Comparison of ENCODE assay signal across 1 cellular context in genomic region chr10:122113161-122113944, GRCh38.
TF ChIP-seq lines count a peak whose summit lies in the region.

No MANE protein-coding gene starts in this region.

TF ChIP-seq in HepG2, 621 proteins besides CTCF, POLR2A, EP300 and RAD21 (continued from another document):
- TF ChIP-seq, protein P1, sequence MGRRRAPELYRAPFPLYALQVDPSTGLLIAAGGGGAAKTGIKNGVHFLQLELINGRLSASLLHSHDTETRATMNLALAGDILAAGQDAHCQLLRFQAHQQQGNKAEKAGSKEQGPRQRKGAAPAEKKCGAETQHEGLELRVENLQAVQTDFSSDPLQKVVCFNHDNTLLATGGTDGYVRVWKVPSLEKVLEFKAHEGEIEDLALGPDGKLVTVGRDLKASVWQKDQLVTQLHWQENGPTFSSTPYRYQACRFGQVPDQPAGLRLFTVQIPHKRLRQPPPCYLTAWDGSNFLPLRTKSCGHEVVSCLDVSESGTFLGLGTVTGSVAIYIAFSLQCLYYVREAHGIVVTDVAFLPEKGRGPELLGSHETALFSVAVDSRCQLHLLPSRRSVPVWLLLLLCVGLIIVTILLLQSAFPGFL (CRISPR knock-in tag; IDR thresholded peaks at IDR 0.05) = no peak
- TF ChIP-seq HBP1 (CRISPR knock-in tag; IDR thresholded peaks at IDR 0.05; ENCODE audit: low read depth) (no peak), RARA (CRISPR knock-in tag; IDR thresholded peaks at IDR 0.05) (no peak; the same call in 1 of the 2 replicates), RBFOX2 (IDR thresholded peaks at IDR 0.05; ENCODE audit: low read depth, low read length) (peak; percentile 90), NFE2 (CRISPR knock-in tag; IDR thresholded peaks at IDR 0.05) (no peak), ZNF432 (CRISPR knock-in tag; IDR thresholded peaks at IDR 0.05; ENCODE audit: borderline replicate concordance) (no peak), ZFP36L2 (CRISPR knock-in tag; IDR thresholded peaks at IDR 0.05) (no peak), HCFC1 (IDR thresholded peaks at IDR 0.05; ENCODE audit: low read depth, low read length) (no peak), HES4 (CRISPR knock-in tag; IDR thresholded peaks at IDR 0.05; ENCODE audit: borderline replicate concordance) (no peak), RNF2 (conservative IDR thresholded peaks at IDR 0.05; ENCODE audit: low read depth) (no peak), ERF (CRISPR knock-in tag; IDR thresholded peaks at IDR 0.05) (0 out of 2 replicates have a peak, but pooled peaks have one; percentile 23), DMTF1 (CRISPR knock-in tag; IDR thresholded peaks at IDR 0.05) (no peak), ZNF547 (CRISPR knock-in tag; IDR thresholded peaks at IDR 0.05) (no peak; the same call in 1 of the 2 replicates), ZNF782 (CRISPR knock-in tag; IDR thresholded peaks at IDR 0.05; ENCODE audit: borderline replicate concordance) (peak; percentile 22; the same call in 1 of the 2 replicates), ZBTB38 (CRISPR knock-in tag; IDR thresholded peaks at IDR 0.05) (no peak; the same call in 1 of the 2 replicates), ZNF883 (CRISPR knock-in tag; IDR thresholded peaks at IDR 0.05; ENCODE audit: not compliant biosample characterization) (peak; percentile 36)
- TF ChIP-seq, protein P2, sequence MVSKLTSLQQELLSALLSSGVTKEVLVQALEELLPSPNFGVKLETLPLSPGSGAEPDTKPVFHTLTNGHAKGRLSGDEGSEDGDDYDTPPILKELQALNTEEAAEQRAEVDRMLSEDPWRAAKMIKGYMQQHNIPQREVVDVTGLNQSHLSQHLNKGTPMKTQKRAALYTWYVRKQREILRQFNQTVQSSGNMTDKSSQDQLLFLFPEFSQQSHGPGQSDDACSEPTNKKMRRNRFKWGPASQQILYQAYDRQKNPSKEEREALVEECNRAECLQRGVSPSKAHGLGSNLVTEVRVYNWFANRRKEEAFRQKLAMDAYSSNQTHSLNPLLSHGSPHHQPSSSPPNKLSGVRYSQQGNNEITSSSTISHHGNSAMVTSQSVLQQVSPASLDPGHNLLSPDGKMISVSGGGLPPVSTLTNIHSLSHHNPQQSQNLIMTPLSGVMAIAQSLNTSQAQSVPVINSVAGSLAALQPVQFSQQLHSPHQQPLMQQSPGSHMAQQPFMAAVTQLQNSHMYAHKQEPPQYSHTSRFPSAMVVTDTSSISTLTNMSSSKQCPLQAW (CRISPR knock-in tag; IDR thresholded peaks at IDR 0.05) = peak; percentile 11; the same call in 1 of the 2 replicates
- TF ChIP-seq, protein P3, sequence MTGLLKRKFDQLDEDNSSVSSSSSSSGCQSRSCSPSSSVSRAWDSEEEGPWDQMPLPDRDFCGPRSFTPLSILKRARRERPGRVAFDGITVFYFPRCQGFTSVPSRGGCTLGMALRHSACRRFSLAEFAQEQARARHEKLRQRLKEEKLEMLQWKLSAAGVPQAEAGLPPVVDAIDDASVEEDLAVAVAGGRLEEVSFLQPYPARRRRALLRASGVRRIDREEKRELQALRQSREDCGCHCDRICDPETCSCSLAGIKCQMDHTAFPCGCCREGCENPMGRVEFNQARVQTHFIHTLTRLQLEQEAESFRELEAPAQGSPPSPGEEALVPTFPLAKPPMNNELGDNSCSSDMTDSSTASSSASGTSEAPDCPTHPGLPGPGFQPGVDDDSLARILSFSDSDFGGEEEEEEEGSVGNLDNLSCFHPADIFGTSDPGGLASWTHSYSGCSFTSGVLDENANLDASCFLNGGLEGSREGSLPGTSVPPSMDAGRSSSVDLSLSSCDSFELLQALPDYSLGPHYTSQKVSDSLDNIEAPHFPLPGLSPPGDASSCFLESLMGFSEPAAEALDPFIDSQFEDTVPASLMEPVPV (CRISPR knock-in tag; IDR thresholded peaks at IDR 0.05) = peak; percentile 82; the same call in 1 of the 2 replicates
- TF ChIP-seq, protein P4, sequence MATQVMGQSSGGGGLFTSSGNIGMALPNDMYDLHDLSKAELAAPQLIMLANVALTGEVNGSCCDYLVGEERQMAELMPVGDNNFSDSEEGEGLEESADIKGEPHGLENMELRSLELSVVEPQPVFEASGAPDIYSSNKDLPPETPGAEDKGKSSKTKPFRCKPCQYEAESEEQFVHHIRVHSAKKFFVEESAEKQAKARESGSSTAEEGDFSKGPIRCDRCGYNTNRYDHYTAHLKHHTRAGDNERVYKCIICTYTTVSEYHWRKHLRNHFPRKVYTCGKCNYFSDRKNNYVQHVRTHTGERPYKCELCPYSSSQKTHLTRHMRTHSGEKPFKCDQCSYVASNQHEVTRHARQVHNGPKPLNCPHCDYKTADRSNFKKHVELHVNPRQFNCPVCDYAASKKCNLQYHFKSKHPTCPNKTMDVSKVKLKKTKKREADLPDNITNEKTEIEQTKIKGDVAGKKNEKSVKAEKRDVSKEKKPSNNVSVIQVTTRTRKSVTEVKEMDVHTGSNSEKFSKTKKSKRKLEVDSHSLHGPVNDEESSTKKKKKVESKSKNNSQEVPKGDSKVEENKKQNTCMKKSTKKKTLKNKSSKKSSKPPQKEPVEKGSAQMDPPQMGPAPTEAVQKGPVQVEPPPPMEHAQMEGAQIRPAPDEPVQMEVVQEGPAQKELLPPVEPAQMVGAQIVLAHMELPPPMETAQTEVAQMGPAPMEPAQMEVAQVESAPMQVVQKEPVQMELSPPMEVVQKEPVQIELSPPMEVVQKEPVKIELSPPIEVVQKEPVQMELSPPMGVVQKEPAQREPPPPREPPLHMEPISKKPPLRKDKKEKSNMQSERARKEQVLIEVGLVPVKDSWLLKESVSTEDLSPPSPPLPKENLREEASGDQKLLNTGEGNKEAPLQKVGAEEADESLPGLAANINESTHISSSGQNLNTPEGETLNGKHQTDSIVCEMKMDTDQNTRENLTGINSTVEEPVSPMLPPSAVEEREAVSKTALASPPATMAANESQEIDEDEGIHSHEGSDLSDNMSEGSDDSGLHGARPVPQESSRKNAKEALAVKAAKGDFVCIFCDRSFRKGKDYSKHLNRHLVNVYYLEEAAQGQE (IDR thresholded peaks at IDR 0.05; ENCODE audit: borderline replicate concordance in 1 of 2, low read depth in 1 of 2, low read length in 2 of 2) = no peak
